In the genomic region with DNA sequence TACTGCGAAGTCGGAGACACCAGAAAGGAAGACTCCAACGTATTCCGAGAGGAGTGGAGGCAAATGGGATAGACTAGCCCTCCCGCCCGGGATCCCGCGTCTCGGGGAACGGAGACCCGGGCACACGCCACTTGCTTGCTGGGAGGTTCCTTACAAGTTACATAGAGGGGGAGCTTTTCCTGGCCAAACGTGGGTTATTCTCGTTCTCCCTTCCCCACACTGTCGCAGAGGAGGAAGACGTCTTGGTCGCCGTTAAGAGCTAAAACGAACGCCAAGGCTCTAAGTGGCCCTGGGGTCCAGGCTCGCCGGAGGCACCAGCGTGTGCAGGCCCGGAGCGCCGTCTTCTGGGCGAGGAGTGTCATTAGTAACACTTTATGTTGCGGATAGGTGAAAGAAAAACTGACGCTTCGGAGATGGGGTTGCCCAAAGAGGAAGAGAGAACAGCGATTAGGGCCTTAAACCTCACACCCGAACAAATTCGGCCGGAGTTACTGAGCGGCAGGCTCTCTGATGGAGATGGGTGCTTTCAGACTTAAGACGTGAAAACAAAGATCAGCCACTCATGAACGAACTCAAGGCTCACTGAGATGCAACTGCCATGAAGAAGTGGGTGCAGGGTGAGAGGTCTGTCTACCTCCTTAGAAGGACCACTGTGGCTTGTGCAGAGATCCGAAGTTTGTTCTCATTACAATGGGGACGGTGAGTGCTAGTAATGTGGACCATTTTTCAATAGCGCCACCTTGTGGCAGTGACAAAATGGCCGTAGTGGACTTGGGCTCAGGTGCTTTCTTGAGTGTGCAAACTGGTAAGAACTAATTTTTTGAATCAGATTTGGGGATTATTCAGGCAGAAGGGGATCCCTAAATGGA, we compare ENCODE assay signal across 1 cellular context.
TF ChIP-seq lines count a peak whose summit lies in the region.

No MANE protein-coding gene starts in this region.

TF ChIP-seq in HepG2, 621 proteins besides CTCF, POLR2A, EP300 and RAD21 (continued from another document and continues in another):
- TF ChIP-seq, protein P1, sequence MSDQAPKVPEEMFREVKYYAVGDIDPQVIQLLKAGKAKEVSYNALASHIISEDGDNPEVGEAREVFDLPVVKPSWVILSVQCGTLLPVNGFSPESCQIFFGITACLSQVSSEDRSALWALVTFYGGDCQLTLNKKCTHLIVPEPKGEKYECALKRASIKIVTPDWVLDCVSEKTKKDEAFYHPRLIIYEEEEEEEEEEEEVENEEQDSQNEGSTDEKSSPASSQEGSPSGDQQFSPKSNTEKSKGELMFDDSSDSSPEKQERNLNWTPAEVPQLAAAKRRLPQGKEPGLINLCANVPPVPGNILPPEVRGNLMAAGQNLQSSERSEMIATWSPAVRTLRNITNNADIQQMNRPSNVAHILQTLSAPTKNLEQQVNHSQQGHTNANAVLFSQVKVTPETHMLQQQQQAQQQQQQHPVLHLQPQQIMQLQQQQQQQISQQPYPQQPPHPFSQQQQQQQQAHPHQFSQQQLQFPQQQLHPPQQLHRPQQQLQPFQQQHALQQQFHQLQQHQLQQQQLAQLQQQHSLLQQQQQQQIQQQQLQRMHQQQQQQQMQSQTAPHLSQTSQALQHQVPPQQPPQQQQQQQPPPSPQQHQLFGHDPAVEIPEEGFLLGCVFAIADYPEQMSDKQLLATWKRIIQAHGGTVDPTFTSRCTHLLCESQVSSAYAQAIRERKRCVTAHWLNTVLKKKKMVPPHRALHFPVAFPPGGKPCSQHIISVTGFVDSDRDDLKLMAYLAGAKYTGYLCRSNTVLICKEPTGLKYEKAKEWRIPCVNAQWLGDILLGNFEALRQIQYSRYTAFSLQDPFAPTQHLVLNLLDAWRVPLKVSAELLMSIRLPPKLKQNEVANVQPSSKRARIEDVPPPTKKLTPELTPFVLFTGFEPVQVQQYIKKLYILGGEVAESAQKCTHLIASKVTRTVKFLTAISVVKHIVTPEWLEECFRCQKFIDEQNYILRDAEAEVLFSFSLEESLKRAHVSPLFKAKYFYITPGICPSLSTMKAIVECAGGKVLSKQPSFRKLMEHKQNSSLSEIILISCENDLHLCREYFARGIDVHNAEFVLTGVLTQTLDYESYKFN (CRISPR knock-in tag; conservative IDR thresholded peaks at IDR 0.05): no peak
- TF ChIP-seq ZNF703 (CRISPR knock-in tag; IDR thresholded peaks at IDR 0.05; ENCODE audit: borderline replicate concordance) (no peak), ZNF772 (CRISPR knock-in tag; IDR thresholded peaks at IDR 0.05) (peak; percentile 31; the same call in 1 of the 2 replicates), HDAC6 (IDR thresholded peaks at IDR 0.05; ENCODE audit: low read depth, low read length) (no peak), ZNF282 (IDR thresholded peaks at IDR 0.05; ENCODE audit: partially characterized antibody) (no peak), U2AF1 (optimal IDR thresholded peaks at IDR 0.05; ENCODE audit: low read depth, low read length) (no peak), RBFOX2 (IDR thresholded peaks at IDR 0.05; ENCODE audit: low read depth, low read length) (no peak), KLF6 (CRISPR knock-in tag; IDR thresholded peaks at IDR 0.05) (0 out of 2 replicates have a peak, but pooled peaks have one; percentile 53), PHF5A (CRISPR knock-in tag; IDR thresholded peaks at IDR 0.05; ENCODE audit: low read depth, unreplicated experiment) (no peak), TOE1 (CRISPR knock-in tag; IDR thresholded peaks at IDR 0.05) (0 out of 2 replicates have a peak, but pooled peaks have one; percentile 37), IRX3 (CRISPR knock-in tag; IDR thresholded peaks at IDR 0.05; ENCODE audit: borderline replicate concordance, low read depth) (0 out of 2 replicates have a peak, but pooled peaks have one; percentile 14), RNF2 (conservative IDR thresholded peaks at IDR 0.05; ENCODE audit: low read depth) (0 out of 2 replicates have a peak, but pooled peaks have one; percentile 25), TBL1XR1 (IDR thresholded peaks at IDR 0.05; ENCODE audit: borderline replicate concordance, low read length, partially characterized antibody) (no peak), CEBPG (CRISPR knock-in tag; IDR thresholded peaks at IDR 0.05) (0 out of 2 replicates have a peak, but pooled peaks have one; percentile 12), SAP130 (CRISPR knock-in tag; IDR thresholded peaks at IDR 0.05; ENCODE audit: low read depth) (peak; percentile 65), ZNF235 (CRISPR knock-in tag; IDR thresholded peaks at IDR 0.05; ENCODE audit: borderline replicate concordance) (no peak), ZBTB7B (CRISPR knock-in tag; IDR thresholded peaks at IDR 0.05) (peak; percentile 36; the same call in 1 of the 2 replicates), ZNF558 (CRISPR knock-in tag; IDR thresholded peaks at IDR 0.05; ENCODE audit: borderline replicate concordance) (no peak), DNMT3B (CRISPR knock-in tag; conservative IDR thresholded peaks at IDR 0.05) (peak; percentile 86), TAF1 (CRISPR knock-in tag; IDR thresholded peaks at IDR 0.05) (peak; percentile 18; the same call in 1 of the 2 replicates), ZNF432 (CRISPR knock-in tag; IDR thresholded peaks at IDR 0.05; ENCODE audit: borderline replicate concordance) (no peak)
- TF ChIP-seq, protein P2, sequence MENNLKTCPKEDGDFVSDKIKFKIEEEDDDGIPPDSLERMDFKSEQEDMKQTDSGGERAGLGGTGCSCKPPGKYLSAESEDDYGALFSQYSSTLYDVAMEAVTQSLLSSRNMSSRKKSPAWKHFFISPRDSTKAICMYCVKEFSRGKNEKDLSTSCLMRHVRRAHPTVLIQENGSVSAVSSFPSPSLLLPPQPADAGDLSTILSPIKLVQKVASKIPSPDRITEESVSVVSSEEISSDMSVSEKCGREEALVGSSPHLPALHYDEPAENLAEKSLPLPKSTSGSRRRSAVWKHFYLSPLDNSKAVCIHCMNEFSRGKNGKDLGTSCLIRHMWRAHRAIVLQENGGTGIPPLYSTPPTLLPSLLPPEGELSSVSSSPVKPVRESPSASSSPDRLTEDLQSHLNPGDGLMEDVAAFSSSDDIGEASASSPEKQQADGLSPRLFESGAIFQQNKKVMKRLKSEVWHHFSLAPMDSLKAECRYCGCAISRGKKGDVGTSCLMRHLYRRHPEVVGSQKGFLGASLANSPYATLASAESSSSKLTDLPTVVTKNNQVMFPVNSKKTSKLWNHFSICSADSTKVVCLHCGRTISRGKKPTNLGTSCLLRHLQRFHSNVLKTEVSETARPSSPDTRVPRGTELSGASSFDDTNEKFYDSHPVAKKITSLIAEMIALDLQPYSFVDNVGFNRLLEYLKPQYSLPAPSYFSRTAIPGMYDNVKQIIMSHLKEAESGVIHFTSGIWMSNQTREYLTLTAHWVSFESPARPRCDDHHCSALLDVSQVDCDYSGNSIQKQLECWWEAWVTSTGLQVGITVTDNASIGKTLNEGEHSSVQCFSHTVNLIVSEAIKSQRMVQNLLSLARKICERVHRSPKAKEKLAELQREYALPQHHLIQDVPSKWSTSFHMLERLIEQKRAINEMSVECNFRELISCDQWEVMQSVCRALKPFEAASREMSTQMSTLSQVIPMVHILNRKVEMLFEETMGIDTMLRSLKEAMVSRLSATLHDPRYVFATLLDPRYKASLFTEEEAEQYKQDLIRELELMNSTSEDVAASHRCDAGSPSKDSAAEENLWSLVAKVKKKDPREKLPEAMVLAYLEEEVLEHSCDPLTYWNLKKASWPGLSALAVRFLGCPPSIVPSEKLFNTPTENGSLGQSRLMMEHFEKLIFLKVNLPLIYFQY (CRISPR knock-in tag; IDR thresholded peaks at IDR 0.05; ENCODE audit: borderline replicate concordance): 0 out of 2 replicates have a peak, but pooled peaks have one; percentile 43
- TF ChIP-seq, protein P3, sequence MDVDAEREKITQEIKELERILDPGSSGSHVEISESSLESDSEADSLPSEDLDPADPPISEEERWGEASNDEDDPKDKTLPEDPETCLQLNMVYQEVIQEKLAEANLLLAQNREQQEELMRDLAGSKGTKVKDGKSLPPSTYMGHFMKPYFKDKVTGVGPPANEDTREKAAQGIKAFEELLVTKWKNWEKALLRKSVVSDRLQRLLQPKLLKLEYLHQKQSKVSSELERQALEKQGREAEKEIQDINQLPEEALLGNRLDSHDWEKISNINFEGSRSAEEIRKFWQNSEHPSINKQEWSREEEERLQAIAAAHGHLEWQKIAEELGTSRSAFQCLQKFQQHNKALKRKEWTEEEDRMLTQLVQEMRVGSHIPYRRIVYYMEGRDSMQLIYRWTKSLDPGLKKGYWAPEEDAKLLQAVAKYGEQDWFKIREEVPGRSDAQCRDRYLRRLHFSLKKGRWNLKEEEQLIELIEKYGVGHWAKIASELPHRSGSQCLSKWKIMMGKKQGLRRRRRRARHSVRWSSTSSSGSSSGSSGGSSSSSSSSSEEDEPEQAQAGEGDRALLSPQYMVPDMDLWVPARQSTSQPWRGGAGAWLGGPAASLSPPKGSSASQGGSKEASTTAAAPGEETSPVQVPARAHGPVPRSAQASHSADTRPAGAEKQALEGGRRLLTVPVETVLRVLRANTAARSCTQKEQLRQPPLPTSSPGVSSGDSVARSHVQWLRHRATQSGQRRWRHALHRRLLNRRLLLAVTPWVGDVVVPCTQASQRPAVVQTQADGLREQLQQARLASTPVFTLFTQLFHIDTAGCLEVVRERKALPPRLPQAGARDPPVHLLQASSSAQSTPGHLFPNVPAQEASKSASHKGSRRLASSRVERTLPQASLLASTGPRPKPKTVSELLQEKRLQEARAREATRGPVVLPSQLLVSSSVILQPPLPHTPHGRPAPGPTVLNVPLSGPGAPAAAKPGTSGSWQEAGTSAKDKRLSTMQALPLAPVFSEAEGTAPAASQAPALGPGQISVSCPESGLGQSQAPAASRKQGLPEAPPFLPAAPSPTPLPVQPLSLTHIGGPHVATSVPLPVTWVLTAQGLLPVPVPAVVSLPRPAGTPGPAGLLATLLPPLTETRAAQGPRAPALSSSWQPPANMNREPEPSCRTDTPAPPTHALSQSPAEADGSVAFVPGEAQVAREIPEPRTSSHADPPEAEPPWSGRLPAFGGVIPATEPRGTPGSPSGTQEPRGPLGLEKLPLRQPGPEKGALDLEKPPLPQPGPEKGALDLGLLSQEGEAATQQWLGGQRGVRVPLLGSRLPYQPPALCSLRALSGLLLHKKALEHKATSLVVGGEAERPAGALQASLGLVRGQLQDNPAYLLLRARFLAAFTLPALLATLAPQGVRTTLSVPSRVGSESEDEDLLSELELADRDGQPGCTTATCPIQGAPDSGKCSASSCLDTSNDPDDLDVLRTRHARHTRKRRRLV (CRISPR knock-in tag; IDR thresholded peaks at IDR 0.05): peak; percentile 42; the same call in 1 of the 2 replicates
- TF ChIP-seq, protein P4, sequence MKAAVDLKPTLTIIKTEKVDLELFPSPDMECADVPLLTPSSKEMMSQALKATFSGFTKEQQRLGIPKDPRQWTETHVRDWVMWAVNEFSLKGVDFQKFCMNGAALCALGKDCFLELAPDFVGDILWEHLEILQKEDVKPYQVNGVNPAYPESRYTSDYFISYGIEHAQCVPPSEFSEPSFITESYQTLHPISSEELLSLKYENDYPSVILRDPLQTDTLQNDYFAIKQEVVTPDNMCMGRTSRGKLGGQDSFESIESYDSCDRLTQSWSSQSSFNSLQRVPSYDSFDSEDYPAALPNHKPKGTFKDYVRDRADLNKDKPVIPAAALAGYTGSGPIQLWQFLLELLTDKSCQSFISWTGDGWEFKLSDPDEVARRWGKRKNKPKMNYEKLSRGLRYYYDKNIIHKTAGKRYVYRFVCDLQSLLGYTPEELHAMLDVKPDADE (CRISPR knock-in tag; IDR thresholded peaks at IDR 0.05): peak; percentile 63; the same call in 1 of the 2 replicates
- TF ChIP-seq, protein P5, sequence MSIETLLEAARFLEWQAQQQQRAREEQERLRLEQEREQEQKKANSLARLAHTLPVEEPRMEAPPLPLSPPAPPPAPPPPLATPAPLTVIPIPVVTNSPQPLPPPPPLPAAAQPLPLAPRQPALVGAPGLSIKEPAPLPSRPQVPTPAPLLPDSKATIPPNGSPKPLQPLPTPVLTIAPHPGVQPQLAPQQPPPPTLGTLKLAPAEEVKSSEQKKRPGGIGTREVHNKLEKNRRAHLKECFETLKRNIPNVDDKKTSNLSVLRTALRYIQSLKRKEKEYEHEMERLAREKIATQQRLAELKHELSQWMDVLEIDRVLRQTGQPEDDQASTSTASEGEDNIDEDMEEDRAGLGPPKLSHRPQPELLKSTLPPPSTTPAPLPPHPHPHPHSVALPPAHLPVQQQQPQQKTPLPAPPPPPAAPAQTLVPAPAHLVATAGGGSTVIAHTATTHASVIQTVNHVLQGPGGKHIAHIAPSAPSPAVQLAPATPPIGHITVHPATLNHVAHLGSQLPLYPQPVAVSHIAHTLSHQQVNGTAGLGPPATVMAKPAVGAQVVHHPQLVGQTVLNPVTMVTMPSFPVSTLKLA (IDR thresholded peaks at IDR 0.05): no peak
- TF ChIP-seq, protein P6, sequence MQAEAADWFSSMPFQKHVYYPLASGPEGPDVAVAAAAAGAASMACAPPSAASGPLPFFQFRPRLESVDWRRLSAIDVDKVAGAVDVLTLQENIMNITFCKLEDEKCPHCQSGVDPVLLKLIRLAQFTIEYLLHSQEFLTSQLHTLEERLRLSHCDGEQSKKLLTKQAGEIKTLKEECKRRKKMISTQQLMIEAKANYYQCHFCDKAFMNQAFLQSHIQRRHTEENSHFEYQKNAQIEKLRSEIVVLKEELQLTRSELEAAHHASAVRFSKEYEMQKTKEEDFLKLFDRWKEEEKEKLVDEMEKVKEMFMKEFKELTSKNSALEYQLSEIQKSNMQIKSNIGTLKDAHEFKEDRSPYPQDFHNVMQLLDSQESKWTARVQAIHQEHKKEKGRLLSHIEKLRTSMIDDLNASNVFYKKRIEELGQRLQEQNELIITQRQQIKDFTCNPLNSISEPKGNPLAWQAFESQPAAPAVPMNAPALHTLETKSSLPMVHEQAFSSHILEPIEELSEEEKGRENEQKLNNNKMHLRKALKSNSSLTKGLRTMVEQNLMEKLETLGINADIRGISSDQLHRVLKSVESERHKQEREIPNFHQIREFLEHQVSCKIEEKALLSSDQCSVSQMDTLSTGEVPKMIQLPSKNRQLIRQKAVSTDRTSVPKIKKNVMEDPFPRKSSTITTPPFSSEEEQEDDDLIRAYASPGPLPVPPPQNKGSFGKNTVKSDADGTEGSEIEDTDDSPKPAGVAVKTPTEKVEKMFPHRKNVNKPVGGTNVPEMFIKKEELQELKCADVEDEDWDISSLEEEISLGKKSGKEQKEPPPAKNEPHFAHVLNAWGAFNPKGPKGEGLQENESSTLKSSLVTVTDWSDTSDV (CRISPR knock-in tag; IDR thresholded peaks at IDR 0.05): no peak
- TF ChIP-seq, protein P7, sequence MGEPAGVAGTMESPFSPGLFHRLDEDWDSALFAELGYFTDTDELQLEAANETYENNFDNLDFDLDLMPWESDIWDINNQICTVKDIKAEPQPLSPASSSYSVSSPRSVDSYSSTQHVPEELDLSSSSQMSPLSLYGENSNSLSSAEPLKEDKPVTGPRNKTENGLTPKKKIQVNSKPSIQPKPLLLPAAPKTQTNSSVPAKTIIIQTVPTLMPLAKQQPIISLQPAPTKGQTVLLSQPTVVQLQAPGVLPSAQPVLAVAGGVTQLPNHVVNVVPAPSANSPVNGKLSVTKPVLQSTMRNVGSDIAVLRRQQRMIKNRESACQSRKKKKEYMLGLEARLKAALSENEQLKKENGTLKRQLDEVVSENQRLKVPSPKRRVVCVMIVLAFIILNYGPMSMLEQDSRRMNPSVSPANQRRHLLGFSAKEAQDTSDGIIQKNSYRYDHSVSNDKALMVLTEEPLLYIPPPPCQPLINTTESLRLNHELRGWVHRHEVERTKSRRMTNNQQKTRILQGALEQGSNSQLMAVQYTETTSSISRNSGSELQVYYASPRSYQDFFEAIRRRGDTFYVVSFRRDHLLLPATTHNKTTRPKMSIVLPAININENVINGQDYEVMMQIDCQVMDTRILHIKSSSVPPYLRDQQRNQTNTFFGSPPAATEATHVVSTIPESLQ (CRISPR knock-in tag; conservative IDR thresholded peaks at IDR 0.05): 0 out of 2 replicates have a peak, but pooled peaks have one; percentile 43
